ENCODE assay signal across 8 cellular contexts in genomic region chr3:31448035-31448881, GRCh38.
A peak's percentile ranks its signal among the peaks of the same experiment; 100 is the strongest.
DNase-seq lines count a peak whose midpoint lies in the region; ATAC-seq, FAIRE-seq and TF ChIP-seq lines count a peak whose summit lies in the region.

No MANE protein-coding gene starts in this region.

- TF ChIP-seq POLR2A in body of pancreas (IDR thresholded peaks at IDR 0.05): no peak

- no peaks in the 10 kb centered on the region for H3F3A ChIP-seq in neural progenitor cell (ENCODE audit: low read depth)

- no peak overlapping the region for H3K4me2 ChIP-seq in neural progenitor cell

- peak; percentile 77 for TF ChIP-seq CTCF in GM10248 (IDR thresholded peaks at IDR 0.05; ENCODE audit: control extremely low read depth, extremely low read depth, low read depth, missing control alignments)
- peak in 3 of 7 experiments; percentile 20 to 38 (median 22) for TF ChIP-seq CTCF in body of pancreas (IDR thresholded peaks at IDR 0.05)
- TF ChIP-seq CTCF in neural progenitor cell (IDR thresholded peaks at IDR 0.05): peak; percentile 54
- TF ChIP-seq CTCF in coronary artery (IDR thresholded peaks at IDR 0.05): no peak

- H3K36me3 ChIP-seq in MG63 (no peaks in the 10 kb centered on the region), body of pancreas (replicated peaks in 1 of 2; ENCODE audit: insufficient read depth in 1 of 2, low read depth in 2 of 2) (no peaks in the 10 kb centered on the region), neural progenitor cell (no peaks in the 10 kb centered on the region)

- H3K36me3 Mint-ChIP-seq in neural progenitor cell: peaks cover 5% of the 10 kb centered on the region

- no peak overlapping the region for H3K9ac ChIP-seq in neural progenitor cell

- peaks cover 22% of the 10 kb centered on the region for H3K9me3 Mint-ChIP-seq in neural progenitor cell

- ATAC-seq in GM21619 (IDR thresholded peaks at IDR 0.05; ENCODE audit: unreplicated experiment) (peak; percentile 56), body of pancreas (no peak)

- POLR2A ChIA-PET in GM10248 (lab: Yijun Ruan, JAX): no interaction called here

- no peak overlapping the region for H3K27ac ChIP-seq in body of pancreas
- H3K27ac ChIP-seq in neural progenitor cell: no peak overlapping the region
- H3K27ac ChIP-seq in coronary artery: no peak overlapping the region

- H3K27me3 Mint-ChIP-seq in neural progenitor cell (ENCODE audit: insufficient read depth, low read depth): peaks cover 8% of the 10 kb centered on the region

- H3K4me3 Mint-ChIP-seq in neural progenitor cell: no peak overlapping the region

- H3K27me3 ChIP-seq in MG63 (no peaks in the 10 kb centered on the region), body of pancreas (no peaks in the 10 kb centered on the region), neural progenitor cell (no peaks in the 10 kb centered on the region)

- no peak overlapping the region for H3K27ac Mint-ChIP-seq in neural progenitor cell

- peaks cover 14% of the 10 kb centered on the region for H3K4me1 Mint-ChIP-seq in neural progenitor cell

- H2AFZ ChIP-seq in neural progenitor cell (replicated peaks): no peak overlapping the region

- H3K9me3 ChIP-seq in MG63 (no peaks in the 10 kb centered on the region), body of pancreas (no peaks in the 10 kb centered on the region), neural progenitor cell (ENCODE audit: low read depth) (no peaks in the 10 kb centered on the region)

- CTCF ChIA-PET in GM10248 (lab: Yijun Ruan, JAX): interaction anchor here (0.8 to 4.1 kb wide), 15 partner anchors 9 to 283 kb away, joined by 3 to 13 read pairs (median 5); no protein-coding TSS in a partner anchor

- DNase-seq in GM10248 (ENCODE audit: extremely low spot score): peak; percentile 32
- peak; percentile 1 for DNase-seq in MG63
- DNase-seq in body of pancreas: peak in 3 of 4 donors; percentile 10 to 26 (median 12)
- DNase-seq in neural progenitor cell (ENCODE audit: low spot score): peak; percentile 48
- DNase-seq in HTR-8/SVneo (ENCODE audit: insufficient read length, low spot score): no peak
- no peak for DNase-seq in coronary artery (ENCODE audit: low spot score)
- no peak for DNase-seq in C1 segment of cervical spinal cord (lab: John Stamatoyannopoulos, UW)

- H3K4me3 ChIP-seq in MG63 (no peak overlapping the region), body of pancreas (no peak overlapping the region), neural progenitor cell (no peak overlapping the region), coronary artery (no peak overlapping the region)

- intact Hi-C loops in body of pancreas (cut with DNase I): no loop called here

- no peak for FAIRE-seq in HTR-8/SVneo (lab: Jason Lieb, UNC)

- WGBS in body of pancreas, 2 donors: 88 to 89% methylated on average over 1 of the region's 1 CpG

- H3K4me1 ChIP-seq in body of pancreas: no peaks in the 10 kb centered on the region
- peaks cover 3% of the 10 kb centered on the region for H3K4me1 ChIP-seq in neural progenitor cell

- no peaks in the 10 kb centered on the region for H4K20me1 ChIP-seq in neural progenitor cell (ENCODE audit: low read depth)

- no peaks in the 10 kb centered on the region for H3K79me2 ChIP-seq in neural progenitor cell (ENCODE audit: low read depth)

Comparison
In these comparisons a context has a peak if more than half of its experiments do, and no peak if none do; other contexts are left out.
1. DNase-seq: peak in GM10248 (single experiment), MG63 (single experiment), body of pancreas (3 of 4) and neural progenitor cell (single experiment); none in HTR-8/SVneo (single experiment), coronary artery (single experiment) and C1 segment of cervical spinal cord (0 of 14).